Comparison of ENCODE assay signal across 8 cellular contexts in genomic region chr9:136729144-136729543, GRCh38. TPM values are rescaled to one million over a fixed set of nuclear protein-coding genes. Genes with fewer than 3 reads are reported as not detected.
DNase-seq lines count a peak whose midpoint lies in the region; ATAC-seq, FAIRE-seq and TF ChIP-seq lines count a peak whose summit lies in the region.

No MANE protein-coding gene starts in this region.

- no peak for TF ChIP-seq POLR2A in ovary (IDR thresholded peaks at IDR 0.05)

- H3K27me3 ChIP-seq in DOHH2 (ENCODE audit: control insufficient read depth, low read length) (no peaks in the 10 kb centered on the region), OCI-LY3 (ENCODE audit: low read depth, low read length) (no peaks in the 10 kb centered on the region), ovary (no peaks in the 10 kb centered on the region)

- H2AFZ ChIP-seq in OCI-LY3 (ENCODE audit: low read depth, low read length) = no peak overlapping the region

- H3K36me3 Mint-ChIP-seq in effector memory CD8-positive, alpha-beta T cell (ENCODE audit: insufficient read depth) = peaks cover 59% of the 10 kb centered on the region

- H3K4me3 ChIP-seq in DOHH2 (ENCODE audit: low read length) = peak overlapping the region; percentile 97
- H3K4me3 ChIP-seq in OCI-LY3 (ENCODE audit: low read length) = peak overlapping the region; percentile 96
- peak overlapping the region; percentile 68 for H3K4me3 ChIP-seq in ovary

- peaks cover 24% of the 10 kb centered on the region for H4K20me1 ChIP-seq in DOHH2 (ENCODE audit: control insufficient read depth, insufficient read depth, low read depth, low read length)
- peaks cover 35% of the 10 kb centered on the region for H4K20me1 ChIP-seq in OCI-LY3 (ENCODE audit: insufficient read depth, low read length)

- H3K4me1 Mint-ChIP-seq in effector memory CD8-positive, alpha-beta T cell (ENCODE audit: low read depth in 2 of 2) = peaks cover 14% of the 10 kb centered on the region in 2 donors

- H3K36me3 ChIP-seq in DOHH2 (ENCODE audit: control insufficient read depth, low read length) (peaks cover 45% of the 10 kb centered on the region), OCI-LY3 (replicated peaks; ENCODE audit: low read depth, low read length) (peaks cover 22% of the 10 kb centered on the region), ovary (no peaks in the 10 kb centered on the region)

- H3K27ac ChIP-seq in DOHH2 (ENCODE audit: low read depth, low read length) (no peak overlapping the region), OCI-LY3 (ENCODE audit: low read length) (no peak overlapping the region), ovary (no peak overlapping the region)

- H3K9me2 ChIP-seq in DOHH2 (replicated peaks; ENCODE audit: control insufficient read depth, low read length) = no peaks in the 10 kb centered on the region

- intact Hi-C loops in ovary (cut with DNase I) = no loop called here

- no peak for DNase-seq in effector memory CD8-positive, alpha-beta T cell
- DNase-seq in ovary (no peak), frontal cortex (ENCODE audit: low spot score in 2 of 2) (no peak), activated gamma-delta T cell (lab: John Stamatoyannopoulos, UW) (no peak), NCI-H345 treated with DMSO at 0.1 percent for 48 hours (lab: John Stamatoyannopoulos, UW; ENCODE audit: unreplicated experiment) (no peak)

- H3K4me1 ChIP-seq in DOHH2 (ENCODE audit: control insufficient read depth, low read length) = peaks cover 32% of the 10 kb centered on the region
- H3K4me1 ChIP-seq in OCI-LY3 (ENCODE audit: low read length) = peaks cover 19% of the 10 kb centered on the region
- peaks cover 15% of the 10 kb centered on the region for H3K4me1 ChIP-seq in ovary (ENCODE audit: insufficient read depth)

- H3K27ac Mint-ChIP-seq in effector memory CD8-positive, alpha-beta T cell = no peak overlapping the region

- WGBS in ovary, 3 donors = 83 to 86% (median 84%) methylated on average over 7 of the region's 7 CpGs

- H3K79me2 ChIP-seq in DOHH2 (ENCODE audit: control insufficient read depth, low read length) = peaks cover 62% of the 10 kb centered on the region
- peaks cover 55% of the 10 kb centered on the region for H3K79me2 ChIP-seq in OCI-LY3 (ENCODE audit: low read length)

- H3K9me3 Mint-ChIP-seq in effector memory CD8-positive, alpha-beta T cell = no peaks in the 10 kb centered on the region

- peaks cover 34% of the 10 kb centered on the region for H3F3A ChIP-seq in DOHH2 (ENCODE audit: control insufficient read depth, insufficient read depth)

- TF ChIP-seq CTCF in DOHH2 (IDR thresholded peaks at IDR 0.05; ENCODE audit: low read depth, low read length, poor library complexity, severe bottlenecking) (no peak), OCI-LY3 (IDR thresholded peaks at IDR 0.05; ENCODE audit: low read depth, low read length) (no peak), ovary (IDR thresholded peaks at IDR 0.05) (no peak)

- peak overlapping the region; percentile 92 for H3K9ac ChIP-seq in OCI-LY3 (ENCODE audit: low read length)

- no peaks in the 10 kb centered on the region for H3K27me3 Mint-ChIP-seq in effector memory CD8-positive, alpha-beta T cell

- no peak for ATAC-seq in effector memory CD8-positive, alpha-beta T cell (replicated peaks)
- ATAC-seq in HG02885 (IDR thresholded peaks at IDR 0.05; ENCODE audit: poor library complexity, unreplicated experiment) = no peak

- no peak for TF ChIP-seq EP300 in ovary (IDR thresholded peaks at IDR 0.05)

- H3K4me2 ChIP-seq in DOHH2 (ENCODE audit: low read length) (peak overlapping the region; percentile 83), OCI-LY3 (ENCODE audit: low read length) (peak overlapping the region; percentile 85)

- FAIRE-seq in frontal cortex (lab: Jason Lieb, UNC) = no peak

- H3K9me3 ChIP-seq in DOHH2 (ENCODE audit: control insufficient read depth, insufficient read depth, low read length) = no peaks in the 10 kb centered on the region
- H3K9me3 ChIP-seq in OCI-LY3 (ENCODE audit: insufficient read depth, low read length) = no peaks in the 10 kb centered on the region
- no peaks in the 10 kb centered on the region for H3K9me3 ChIP-seq in ovary

- H3K4me3 Mint-ChIP-seq in effector memory CD8-positive, alpha-beta T cell = peak overlapping the region; percentile 41 to 95

RNA-seq across cellular contexts. Expression of gene LCN10, which starts 13.6 kb away (rescaled TPM):
- total RNA-seq in ovary = 10 to 100 TPM in 2 of 7 donors, 1 to 10 TPM in 5; 1.4 to 45.4 (median 4.5) TPM
- 10 to 100 TPM in 1 of 2 donors, 1 to 10 TPM in 1; 2.4 to 15.2 TPM for polyA plus RNA-seq in ovary
- not detected for total RNA-seq in frontal cortex

RNA-seq across cellular contexts. Expression of gene DIPK1B, which starts 16.8 kb away (rescaled TPM):
- 10 to 100 TPM in 5 of 7 donors, 1 to 10 TPM in 2; 5.2 to 23.4 (median 13.1) TPM for total RNA-seq in ovary
- 10 to 100 TPM in 1 of 2 donors, 1 to 10 TPM in 1; 2.9 to 15.0 TPM for polyA plus RNA-seq in ovary
- 26.9 TPM for total RNA-seq in frontal cortex

RNA-seq across cellular contexts. Expression of gene LCN6, which starts 19.2 kb away (rescaled TPM):
- total RNA-seq in ovary = 10 to 100 TPM in 3 of 7 donors, 1 to 10 TPM in 4; 1.8 to 59.3 (median 8.3) TPM
- polyA plus RNA-seq in ovary = 10 to 100 TPM in 1 of 2 donors, 1 to 10 TPM in 1; 1.6 to 33.4 TPM
- not detected for total RNA-seq in frontal cortex

RNA-seq across cellular contexts. Expression of gene LCN8, which starts 28.9 kb away (rescaled TPM):
- total RNA-seq in ovary = 1 to 10 TPM in 1 of 7 donors, under 1 TPM in 1, not detected in 5; 0.23 to 3.0 TPM
- polyA plus RNA-seq in ovary = under 1 TPM in 1 of 2 donors, not detected in 1; 0.36 TPM
- not detected for total RNA-seq in frontal cortex

RNA-seq across cellular contexts. Expression of gene LCN15, which starts 35.2 kb away (rescaled TPM):
- total RNA-seq in ovary (not detected), frontal cortex (not detected)
- polyA plus RNA-seq in ovary = not detected
